Comparison of ENCODE assay signal across 1 cellular context in the genomic region with DNA sequence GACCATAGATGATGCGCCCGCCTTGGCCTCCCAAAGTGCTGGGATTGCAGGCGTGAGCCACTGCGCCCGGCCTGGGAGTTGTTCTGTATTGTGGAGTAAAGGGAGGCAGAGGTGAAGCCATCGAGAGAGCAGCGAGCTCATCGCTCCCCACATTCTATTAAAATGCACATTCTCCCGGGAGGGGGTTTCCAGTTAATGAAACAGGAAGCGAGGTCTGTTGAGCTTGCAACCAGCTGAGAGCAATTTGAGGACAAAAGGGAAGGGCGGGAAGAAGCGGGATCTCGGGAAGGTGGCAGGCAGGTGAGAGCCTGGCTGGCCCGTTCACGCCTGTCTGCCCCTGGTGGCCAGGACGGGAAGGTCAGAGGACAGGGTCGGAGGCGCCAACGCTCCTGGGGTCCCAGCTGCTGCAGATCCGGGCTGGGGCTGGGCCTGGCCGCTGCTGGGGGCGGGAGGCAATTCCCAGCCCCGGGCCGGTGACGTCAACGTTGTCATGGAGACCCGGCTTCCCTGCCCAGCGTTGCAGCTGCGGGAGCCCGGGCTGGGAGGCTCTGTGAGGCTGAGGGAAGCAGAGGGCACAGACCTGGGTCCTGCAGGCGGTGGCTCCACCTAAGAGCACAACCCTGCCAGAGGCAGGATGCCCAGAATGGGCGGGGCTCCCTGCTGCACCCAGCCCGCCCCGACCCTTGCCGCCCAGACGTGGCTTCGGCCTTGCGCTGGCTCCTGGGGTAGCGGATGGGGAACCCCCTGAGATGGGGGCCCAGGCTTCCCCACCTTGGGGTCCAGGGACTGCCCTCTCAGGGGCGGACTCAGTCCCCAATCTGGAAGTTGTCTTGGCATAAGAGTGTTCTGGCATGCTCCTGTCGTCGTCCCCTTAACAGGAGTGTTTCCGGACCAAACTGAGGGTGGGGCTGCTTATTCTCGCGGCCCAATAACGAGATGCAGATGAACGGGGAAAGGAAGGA.
TF ChIP-seq lines count a peak whose summit lies in the region.

No MANE protein-coding gene starts in this region.

TF ChIP-seq in HepG2, 621 proteins besides CTCF, POLR2A, EP300 and RAD21 (continues in another document):
- TF ChIP-seq, protein P1, sequence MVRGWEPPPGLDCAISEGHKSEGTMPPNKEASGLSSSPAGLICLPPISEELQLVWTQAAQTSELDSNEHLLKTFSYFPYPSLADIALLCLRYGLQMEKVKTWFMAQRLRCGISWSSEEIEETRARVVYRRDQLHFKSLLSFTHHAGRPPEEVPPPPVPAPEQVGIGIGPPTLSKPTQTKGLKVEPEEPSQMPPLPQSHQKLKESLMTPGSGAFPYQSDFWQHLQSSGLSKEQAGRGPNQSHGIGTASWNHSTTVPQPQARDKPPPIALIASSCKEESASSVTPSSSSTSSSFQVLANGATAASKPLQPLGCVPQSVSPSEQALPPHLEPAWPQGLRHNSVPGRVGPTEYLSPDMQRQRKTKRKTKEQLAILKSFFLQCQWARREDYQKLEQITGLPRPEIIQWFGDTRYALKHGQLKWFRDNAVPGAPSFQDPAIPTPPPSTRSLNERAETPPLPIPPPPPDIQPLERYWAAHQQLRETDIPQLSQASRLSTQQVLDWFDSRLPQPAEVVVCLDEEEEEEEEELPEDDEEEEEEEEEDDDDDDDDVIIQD (CRISPR knock-in tag; IDR thresholded peaks at IDR 0.05; ENCODE audit: low read depth) = no peak
- TF ChIP-seq, protein P2, sequence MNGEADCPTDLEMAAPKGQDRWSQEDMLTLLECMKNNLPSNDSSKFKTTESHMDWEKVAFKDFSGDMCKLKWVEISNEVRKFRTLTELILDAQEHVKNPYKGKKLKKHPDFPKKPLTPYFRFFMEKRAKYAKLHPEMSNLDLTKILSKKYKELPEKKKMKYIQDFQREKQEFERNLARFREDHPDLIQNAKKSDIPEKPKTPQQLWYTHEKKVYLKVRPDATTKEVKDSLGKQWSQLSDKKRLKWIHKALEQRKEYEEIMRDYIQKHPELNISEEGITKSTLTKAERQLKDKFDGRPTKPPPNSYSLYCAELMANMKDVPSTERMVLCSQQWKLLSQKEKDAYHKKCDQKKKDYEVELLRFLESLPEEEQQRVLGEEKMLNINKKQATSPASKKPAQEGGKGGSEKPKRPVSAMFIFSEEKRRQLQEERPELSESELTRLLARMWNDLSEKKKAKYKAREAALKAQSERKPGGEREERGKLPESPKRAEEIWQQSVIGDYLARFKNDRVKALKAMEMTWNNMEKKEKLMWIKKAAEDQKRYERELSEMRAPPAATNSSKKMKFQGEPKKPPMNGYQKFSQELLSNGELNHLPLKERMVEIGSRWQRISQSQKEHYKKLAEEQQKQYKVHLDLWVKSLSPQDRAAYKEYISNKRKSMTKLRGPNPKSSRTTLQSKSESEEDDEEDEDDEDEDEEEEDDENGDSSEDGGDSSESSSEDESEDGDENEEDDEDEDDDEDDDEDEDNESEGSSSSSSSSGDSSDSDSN (CRISPR knock-in tag; IDR thresholded peaks at IDR 0.05) = peak; percentile 26
- TF ChIP-seq, protein P3, sequence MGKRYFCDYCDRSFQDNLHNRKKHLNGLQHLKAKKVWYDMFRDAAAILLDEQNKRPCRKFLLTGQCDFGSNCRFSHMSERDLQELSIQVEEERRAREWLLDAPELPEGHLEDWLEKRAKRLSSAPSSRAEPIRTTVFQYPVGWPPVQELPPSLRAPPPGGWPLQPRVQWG (CRISPR knock-in tag; IDR thresholded peaks at IDR 0.05; ENCODE audit: borderline replicate concordance, low read depth) = no peak
- TF ChIP-seq, protein P4, sequence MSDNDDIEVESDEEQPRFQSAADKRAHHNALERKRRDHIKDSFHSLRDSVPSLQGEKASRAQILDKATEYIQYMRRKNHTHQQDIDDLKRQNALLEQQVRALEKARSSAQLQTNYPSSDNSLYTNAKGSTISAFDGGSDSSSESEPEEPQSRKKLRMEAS (IDR thresholded peaks at IDR 0.05) = peak; percentile 90
- TF ChIP-seq, protein P5, sequence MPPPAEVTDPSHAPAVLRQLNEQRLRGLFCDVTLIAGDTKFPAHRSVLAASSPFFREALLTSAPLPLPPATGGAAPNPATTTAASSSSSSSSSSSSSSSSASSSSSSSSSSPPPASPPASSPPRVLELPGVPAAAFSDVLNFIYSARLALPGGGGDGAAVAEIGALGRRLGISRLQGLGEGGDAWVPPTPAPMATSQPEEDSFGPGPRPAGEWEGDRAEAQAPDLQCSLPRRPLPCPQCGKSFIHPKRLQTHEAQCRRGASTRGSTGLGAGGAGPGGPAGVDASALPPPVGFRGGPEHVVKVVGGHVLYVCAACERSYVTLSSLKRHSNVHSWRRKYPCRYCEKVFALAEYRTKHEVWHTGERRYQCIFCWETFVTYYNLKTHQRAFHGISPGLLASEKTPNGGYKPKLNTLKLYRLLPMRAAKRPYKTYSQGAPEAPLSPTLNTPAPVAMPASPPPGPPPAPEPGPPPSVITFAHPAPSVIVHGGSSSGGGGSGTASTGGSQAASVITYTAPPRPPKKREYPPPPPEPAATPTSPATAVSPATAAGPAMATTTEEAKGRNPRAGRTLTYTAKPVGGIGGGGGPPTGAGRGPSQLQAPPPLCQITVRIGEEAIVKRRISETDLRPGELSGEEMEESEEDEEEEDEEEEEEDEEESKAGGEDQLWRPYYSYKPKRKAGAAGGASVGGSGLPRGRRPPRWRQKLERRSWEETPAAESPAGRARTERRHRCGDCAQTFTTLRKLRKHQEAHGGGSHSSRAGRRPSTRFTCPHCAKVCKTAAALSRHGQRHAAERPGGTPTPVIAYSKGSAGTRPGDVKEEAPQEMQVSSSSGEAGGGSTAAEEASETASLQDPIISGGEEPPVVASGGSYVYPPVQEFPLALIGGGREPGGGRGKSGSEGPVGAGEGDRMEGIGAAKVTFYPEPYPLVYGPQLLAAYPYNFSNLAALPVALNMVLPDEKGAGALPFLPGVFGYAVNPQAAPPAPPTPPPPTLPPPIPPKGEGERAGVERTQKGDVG (CRISPR knock-in tag; IDR thresholded peaks at IDR 0.05; ENCODE audit: borderline replicate concordance) = 0 out of 2 replicates have a peak, but pooled peaks have one; percentile 60
- TF ChIP-seq ZNF224 (CRISPR knock-in tag; IDR thresholded peaks at IDR 0.05) (no peak), SNRNP70 (IDR thresholded peaks at IDR 0.05; ENCODE audit: low read depth, low read length) (no peak), POGZ (CRISPR knock-in tag; IDR thresholded peaks at IDR 0.05) (peak; percentile 62; the same call in 1 of the 2 replicates), NR2F1 (CRISPR knock-in tag; IDR thresholded peaks at IDR 0.05) (peak; percentile 80 to 91), PPARG (CRISPR knock-in tag; conservative IDR thresholded peaks at IDR 0.05) (peak; percentile 52; the same call in 1 of the 2 replicates), FOSL2 (CRISPR knock-in tag; IDR thresholded peaks at IDR 0.05) (no peak), ZNF160 (CRISPR knock-in tag; IDR thresholded peaks at IDR 0.05) (no peak), PCBP1 (IDR thresholded peaks at IDR 0.05; ENCODE audit: borderline replicate concordance, low read depth, low read length) (0 out of 2 replicates have a peak, but pooled peaks have one; percentile 40), AKAP8 (CRISPR knock-in tag; IDR thresholded peaks at IDR 0.05) (no peak), ZNF776 (CRISPR knock-in tag; IDR thresholded peaks at IDR 0.05) (0 out of 2 replicates have a peak, but pooled peaks have one; percentile 53), ZNF619 (CRISPR knock-in tag; IDR thresholded peaks at IDR 0.05) (0 out of 2 replicates have a peak, but pooled peaks have one; percentile 42), SOX13 (IDR thresholded peaks at IDR 0.05) (no peak), SOX13 (CRISPR knock-in tag; conservative IDR thresholded peaks at IDR 0.05 in 1 of 2, IDR thresholded peaks at IDR 0.05 in 1 of 2) (0 out of 4 replicates have a peak, but pooled peaks of 1 of the 2 experiments have one; percentile 24), RXRA (CRISPR knock-in tag; IDR thresholded peaks at IDR 0.05) (peak; percentile 77), ARHGAP35 (CRISPR knock-in tag; IDR thresholded peaks at IDR 0.05; ENCODE audit: borderline replicate concordance) (0 out of 2 replicates have a peak, but pooled peaks have one; percentile 38), RFX1 (IDR thresholded peaks at IDR 0.05) (peak; percentile 63; the same call in 1 of the 2 replicates), ARNT2 (CRISPR knock-in tag; IDR thresholded peaks at IDR 0.05; ENCODE audit: low read depth) (0 out of 2 replicates have a peak, but pooled peaks have one; percentile 24), HDAC2 (CRISPR knock-in tag; IDR thresholded peaks at IDR 0.05) (peak; percentile 38; the same call in 1 of the 2 replicates), CREB1 (IDR thresholded peaks at IDR 0.05) (peak; percentile 89), CREB1 (CRISPR knock-in tag; IDR thresholded peaks at IDR 0.05) (no peak), KDM5B (CRISPR knock-in tag; IDR thresholded peaks at IDR 0.05; ENCODE audit: borderline replicate concordance) (peak; percentile 53; the same call in 1 of the 2 replicates), SALL2 (CRISPR knock-in tag; IDR thresholded peaks at IDR 0.05) (no peak), MAZ (IDR thresholded peaks at IDR 0.05; ENCODE audit: borderline replicate concordance, low read depth, low read length) (no peak), MAZ (CRISPR knock-in tag; IDR thresholded peaks at IDR 0.05; ENCODE audit: low read depth) (peak; percentile 53; the same call in 1 of the 2 replicates), ZNF124 (CRISPR knock-in tag; IDR thresholded peaks at IDR 0.05) (peak; percentile 34; the same call in 1 of the 2 replicates), BCL6 (CRISPR knock-in tag; IDR thresholded peaks at IDR 0.05) (0 out of 2 replicates have a peak, but pooled peaks have one; percentile 32), SP1 (IDR thresholded peaks at IDR 0.05) (no peak), SP1 (CRISPR knock-in tag; IDR thresholded peaks at IDR 0.05) (0 out of 2 replicates have a peak, but pooled peaks have one; percentile 30), SMAD1 (CRISPR knock-in tag; IDR thresholded peaks at IDR 0.05; ENCODE audit: borderline replicate concordance, low read depth) (no peak), TSC22D2 (CRISPR knock-in tag; IDR thresholded peaks at IDR 0.05; ENCODE audit: borderline replicate concordance) (no peak), TBX2 (CRISPR knock-in tag; IDR thresholded peaks at IDR 0.05; ENCODE audit: borderline replicate concordance) (peak; percentile 64; the same call in 1 of the 2 replicates), SMYD3 (CRISPR knock-in tag; IDR thresholded peaks at IDR 0.05) (no peak), KDM1A (CRISPR knock-in tag; IDR thresholded peaks at IDR 0.05) (0 out of 2 replicates have a peak, but pooled peaks have one; percentile 24), HNF4A (CRISPR knock-in tag; IDR thresholded peaks at IDR 0.05) (0 out of 2 replicates have a peak, but pooled peaks have one; percentile 11)
- TF ChIP-seq, protein P6, sequence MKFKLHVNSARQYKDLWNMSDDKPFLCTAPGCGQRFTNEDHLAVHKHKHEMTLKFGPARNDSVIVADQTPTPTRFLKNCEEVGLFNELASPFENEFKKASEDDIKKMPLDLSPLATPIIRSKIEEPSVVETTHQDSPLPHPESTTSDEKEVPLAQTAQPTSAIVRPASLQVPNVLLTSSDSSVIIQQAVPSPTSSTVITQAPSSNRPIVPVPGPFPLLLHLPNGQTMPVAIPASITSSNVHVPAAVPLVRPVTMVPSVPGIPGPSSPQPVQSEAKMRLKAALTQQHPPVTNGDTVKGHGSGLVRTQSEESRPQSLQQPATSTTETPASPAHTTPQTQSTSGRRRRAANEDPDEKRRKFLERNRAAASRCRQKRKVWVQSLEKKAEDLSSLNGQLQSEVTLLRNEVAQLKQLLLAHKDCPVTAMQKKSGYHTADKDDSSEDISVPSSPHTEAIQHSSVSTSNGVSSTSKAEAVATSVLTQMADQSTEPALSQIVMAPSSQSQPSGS (CRISPR knock-in tag; IDR thresholded peaks at IDR 0.05) = peak; percentile 44; the same call in 1 of the 2 replicates
- TF ChIP-seq, protein P7, sequence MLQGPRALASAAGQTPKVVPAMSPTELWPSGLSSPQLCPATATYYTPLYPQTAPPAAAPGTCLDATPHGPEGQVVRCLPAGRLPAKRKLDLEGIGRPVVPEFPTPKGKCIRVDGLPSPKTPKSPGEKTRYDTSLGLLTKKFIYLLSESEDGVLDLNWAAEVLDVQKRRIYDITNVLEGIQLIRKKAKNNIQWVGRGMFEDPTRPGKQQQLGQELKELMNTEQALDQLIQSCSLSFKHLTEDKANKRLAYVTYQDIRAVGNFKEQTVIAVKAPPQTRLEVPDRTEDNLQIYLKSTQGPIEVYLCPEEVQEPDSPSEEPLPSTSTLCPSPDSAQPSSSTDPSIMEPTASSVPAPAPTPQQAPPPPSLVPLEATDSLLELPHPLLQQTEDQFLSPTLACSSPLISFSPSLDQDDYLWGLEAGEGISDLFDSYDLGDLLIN (CRISPR knock-in tag; IDR thresholded peaks at IDR 0.05; ENCODE audit: borderline replicate concordance) = peak; percentile 68; the same call in 1 of the 2 replicates
- TF ChIP-seq, protein P8, sequence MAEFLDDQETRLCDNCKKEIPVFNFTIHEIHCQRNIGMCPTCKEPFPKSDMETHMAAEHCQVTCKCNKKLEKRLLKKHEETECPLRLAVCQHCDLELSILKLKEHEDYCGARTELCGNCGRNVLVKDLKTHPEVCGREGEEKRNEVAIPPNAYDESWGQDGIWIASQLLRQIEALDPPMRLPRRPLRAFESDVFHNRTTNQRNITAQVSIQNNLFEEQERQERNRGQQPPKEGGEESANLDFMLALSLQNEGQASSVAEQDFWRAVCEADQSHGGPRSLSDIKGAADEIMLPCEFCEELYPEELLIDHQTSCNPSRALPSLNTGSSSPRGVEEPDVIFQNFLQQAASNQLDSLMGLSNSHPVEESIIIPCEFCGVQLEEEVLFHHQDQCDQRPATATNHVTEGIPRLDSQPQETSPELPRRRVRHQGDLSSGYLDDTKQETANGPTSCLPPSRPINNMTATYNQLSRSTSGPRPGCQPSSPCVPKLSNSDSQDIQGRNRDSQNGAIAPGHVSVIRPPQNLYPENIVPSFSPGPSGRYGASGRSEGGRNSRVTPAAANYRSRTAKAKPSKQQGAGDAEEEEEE (CRISPR knock-in tag; IDR thresholded peaks at IDR 0.05; ENCODE audit: borderline replicate concordance) = no peak
